ENCODE assay signal across 1 cellular context in the genomic region with DNA sequence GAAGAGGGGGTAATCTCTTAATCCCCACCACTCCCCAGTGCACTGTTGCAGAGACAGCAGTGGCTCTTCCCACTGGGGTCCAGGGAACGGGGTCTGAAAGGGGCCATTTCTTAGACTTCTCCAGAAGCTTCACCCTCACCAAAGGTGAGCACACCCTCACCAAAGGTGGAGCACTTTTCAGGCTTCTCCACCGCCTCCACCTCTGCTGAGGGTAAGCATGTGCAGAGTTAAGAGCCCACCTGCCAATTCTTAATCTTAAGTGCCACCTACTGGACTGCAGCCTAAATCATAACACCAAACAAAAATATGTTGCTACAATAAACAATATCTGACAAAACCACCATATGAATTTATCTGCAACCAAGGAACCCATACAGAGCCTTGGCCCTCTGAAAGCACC.
TF ChIP-seq lines count a peak whose summit lies in the region.

No MANE protein-coding gene starts in this region.

TF ChIP-seq in HCT116, 20 proteins besides CTCF, POLR2A, EP300 and RAD21 (continued from another document):
- TF ChIP-seq, protein P1, sequence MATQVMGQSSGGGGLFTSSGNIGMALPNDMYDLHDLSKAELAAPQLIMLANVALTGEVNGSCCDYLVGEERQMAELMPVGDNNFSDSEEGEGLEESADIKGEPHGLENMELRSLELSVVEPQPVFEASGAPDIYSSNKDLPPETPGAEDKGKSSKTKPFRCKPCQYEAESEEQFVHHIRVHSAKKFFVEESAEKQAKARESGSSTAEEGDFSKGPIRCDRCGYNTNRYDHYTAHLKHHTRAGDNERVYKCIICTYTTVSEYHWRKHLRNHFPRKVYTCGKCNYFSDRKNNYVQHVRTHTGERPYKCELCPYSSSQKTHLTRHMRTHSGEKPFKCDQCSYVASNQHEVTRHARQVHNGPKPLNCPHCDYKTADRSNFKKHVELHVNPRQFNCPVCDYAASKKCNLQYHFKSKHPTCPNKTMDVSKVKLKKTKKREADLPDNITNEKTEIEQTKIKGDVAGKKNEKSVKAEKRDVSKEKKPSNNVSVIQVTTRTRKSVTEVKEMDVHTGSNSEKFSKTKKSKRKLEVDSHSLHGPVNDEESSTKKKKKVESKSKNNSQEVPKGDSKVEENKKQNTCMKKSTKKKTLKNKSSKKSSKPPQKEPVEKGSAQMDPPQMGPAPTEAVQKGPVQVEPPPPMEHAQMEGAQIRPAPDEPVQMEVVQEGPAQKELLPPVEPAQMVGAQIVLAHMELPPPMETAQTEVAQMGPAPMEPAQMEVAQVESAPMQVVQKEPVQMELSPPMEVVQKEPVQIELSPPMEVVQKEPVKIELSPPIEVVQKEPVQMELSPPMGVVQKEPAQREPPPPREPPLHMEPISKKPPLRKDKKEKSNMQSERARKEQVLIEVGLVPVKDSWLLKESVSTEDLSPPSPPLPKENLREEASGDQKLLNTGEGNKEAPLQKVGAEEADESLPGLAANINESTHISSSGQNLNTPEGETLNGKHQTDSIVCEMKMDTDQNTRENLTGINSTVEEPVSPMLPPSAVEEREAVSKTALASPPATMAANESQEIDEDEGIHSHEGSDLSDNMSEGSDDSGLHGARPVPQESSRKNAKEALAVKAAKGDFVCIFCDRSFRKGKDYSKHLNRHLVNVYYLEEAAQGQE (IDR thresholded peaks at IDR 0.05; ENCODE audit: low read depth), result no peak
- no peak for TF ChIP-seq JUND (IDR thresholded peaks at IDR 0.05)
- TF ChIP-seq, protein P2, sequence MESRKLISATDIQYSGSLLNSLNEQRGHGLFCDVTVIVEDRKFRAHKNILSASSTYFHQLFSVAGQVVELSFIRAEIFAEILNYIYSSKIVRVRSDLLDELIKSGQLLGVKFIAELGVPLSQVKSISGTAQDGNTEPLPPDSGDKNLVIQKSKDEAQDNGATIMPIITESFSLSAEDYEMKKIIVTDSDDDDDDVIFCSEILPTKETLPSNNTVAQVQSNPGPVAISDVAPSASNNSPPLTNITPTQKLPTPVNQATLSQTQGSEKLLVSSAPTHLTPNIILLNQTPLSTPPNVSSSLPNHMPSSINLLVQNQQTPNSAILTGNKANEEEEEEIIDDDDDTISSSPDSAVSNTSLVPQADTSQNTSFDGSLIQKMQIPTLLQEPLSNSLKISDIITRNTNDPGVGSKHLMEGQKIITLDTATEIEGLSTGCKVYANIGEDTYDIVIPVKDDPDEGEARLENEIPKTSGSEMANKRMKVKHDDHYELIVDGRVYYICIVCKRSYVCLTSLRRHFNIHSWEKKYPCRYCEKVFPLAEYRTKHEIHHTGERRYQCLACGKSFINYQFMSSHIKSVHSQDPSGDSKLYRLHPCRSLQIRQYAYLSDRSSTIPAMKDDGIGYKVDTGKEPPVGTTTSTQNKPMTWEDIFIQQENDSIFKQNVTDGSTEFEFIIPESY (IDR thresholded peaks at IDR 0.05; ENCODE audit: extremely low read depth, insufficient replicate concordance, low read length), result no peak
